1 cellular context compared by ENCODE assay signal in the genomic region with DNA sequence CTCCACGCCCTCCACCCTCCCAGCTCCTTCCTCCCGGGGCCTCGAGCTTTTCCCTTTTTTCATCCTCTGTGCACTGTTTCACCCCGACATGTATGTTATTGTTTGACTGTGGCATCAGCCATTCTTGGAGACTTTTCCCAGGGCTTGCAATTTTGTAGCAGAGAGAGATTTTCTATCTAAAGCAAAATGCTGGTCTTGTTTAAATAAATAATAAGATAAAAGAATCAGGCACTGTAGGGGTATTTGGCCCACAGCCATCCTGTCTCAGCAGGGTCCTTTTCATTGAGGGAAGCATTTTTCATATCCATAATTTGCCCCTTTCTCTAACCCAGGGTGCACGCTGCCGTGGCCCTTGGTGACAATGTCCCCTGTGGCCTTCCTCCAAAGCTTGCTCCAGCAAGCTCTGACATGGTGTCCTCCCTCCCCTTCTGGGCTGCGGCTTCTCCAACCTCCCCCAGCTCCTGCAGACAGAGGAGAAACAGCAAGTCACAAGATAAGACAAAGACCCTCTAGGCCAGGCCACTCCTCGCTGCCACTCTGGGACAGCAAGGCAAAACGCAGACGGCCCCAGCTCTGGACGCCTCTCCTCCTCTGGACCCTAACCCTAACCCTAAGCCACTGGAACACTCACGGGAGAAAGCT.
TF ChIP-seq lines count a peak whose summit lies in the region.

No MANE protein-coding gene starts in this region.

TF ChIP-seq in A549, 52 proteins besides CTCF, POLR2A, EP300 and RAD21 (continued from another document):
- TF ChIP-seq, protein P1, sequence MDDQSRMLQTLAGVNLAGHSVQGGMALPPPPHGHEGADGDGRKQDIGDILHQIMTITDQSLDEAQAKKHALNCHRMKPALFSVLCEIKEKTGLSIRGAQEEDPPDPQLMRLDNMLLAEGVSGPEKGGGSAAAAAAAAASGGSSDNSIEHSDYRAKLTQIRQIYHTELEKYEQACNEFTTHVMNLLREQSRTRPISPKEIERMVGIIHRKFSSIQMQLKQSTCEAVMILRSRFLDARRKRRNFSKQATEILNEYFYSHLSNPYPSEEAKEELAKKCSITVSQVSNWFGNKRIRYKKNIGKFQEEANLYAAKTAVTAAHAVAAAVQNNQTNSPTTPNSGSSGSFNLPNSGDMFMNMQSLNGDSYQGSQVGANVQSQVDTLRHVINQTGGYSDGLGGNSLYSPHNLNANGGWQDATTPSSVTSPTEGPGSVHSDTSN (IDR thresholded peaks at IDR 0.05), result no peak
